Comparison of ENCODE assay signal across 18 cellular contexts in the genomic region with DNA sequence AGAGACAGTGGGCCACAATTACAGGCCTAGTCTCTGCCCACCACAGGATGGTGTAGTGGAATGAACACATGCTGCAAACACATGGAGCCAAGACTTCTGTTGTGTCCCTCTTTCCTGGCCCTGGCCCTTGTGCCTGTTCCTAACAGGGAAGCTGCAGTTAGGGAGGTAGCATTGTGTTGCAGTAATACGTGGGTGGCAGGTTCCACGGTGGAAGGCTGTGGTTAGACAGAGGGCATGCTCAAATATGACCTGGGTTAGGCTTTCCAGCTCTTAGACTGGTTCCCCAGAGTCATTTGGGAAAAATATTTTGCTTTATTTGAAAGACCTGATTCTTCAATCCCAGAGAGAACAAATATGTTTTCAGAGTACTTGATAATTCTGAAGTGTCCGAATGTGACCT. TPM values are rescaled to one million over a fixed set of nuclear protein-coding genes. Genes with fewer than 3 reads are reported as not detected.
"Had no signal": no experiment of that assay in that cellular context is flagged by ENCODE, and none has a peak within 500 bp of the region (broad histone marks: within the 10 kb centered on the region; RNA-seq: fewer than 3 reads in every experiment).

No MANE protein-coding gene starts in this region.

- H3K4me3 ChIP-seq: heart left ventricle, right atrium auricular region, stomach, thoracic aorta, transverse colon had no signal

- H3K27me3 ChIP-seq: heart left ventricle, neutrophil, right atrium auricular region, stomach, transverse colon had no signal

- DNase-seq: effector CD4-positive, alpha-beta T cell; endodermal cell; erythroblast; foreskin melanocyte; heart left ventricle; hippocampal formation; left colon; mesendoderm; naive B cell; small intestine; stimulated activated CD4-positive, alpha-beta T cell treated with anti-CD3 and anti-CD28 coated beads, Interleukin-12 subunit alpha, Interleukin-12 subunit beta, amount 100 ng/mL, for 4 hours; stimulated activated naive CD4-positive, alpha-beta T cell; stomach; substantia nigra; transverse colon had no signal

- H3K36me3 ChIP-seq: heart left ventricle, neutrophil, right atrium auricular region, stomach, thoracic aorta, transverse colon had no signal

- H3K9me3 ChIP-seq: heart left ventricle, neutrophil, right atrium auricular region, stomach, thoracic aorta, transverse colon had no signal

- H3K4me1 ChIP-seq: stomach, transverse colon had no signal

- ATAC-seq: heart left ventricle, left colon had no signal

- H3K27ac ChIP-seq: heart left ventricle, neutrophil, right atrium auricular region, stomach, thoracic aorta, transverse colon had no signal

RNA-seq across cellular contexts. Expression of a gene that starts 28.3 kb away (rescaled TPM):
- total RNA-seq: left colon, thoracic aorta, transverse colon had no signal
